ENCODE assay signal across 7 cellular contexts in the genomic region with DNA sequence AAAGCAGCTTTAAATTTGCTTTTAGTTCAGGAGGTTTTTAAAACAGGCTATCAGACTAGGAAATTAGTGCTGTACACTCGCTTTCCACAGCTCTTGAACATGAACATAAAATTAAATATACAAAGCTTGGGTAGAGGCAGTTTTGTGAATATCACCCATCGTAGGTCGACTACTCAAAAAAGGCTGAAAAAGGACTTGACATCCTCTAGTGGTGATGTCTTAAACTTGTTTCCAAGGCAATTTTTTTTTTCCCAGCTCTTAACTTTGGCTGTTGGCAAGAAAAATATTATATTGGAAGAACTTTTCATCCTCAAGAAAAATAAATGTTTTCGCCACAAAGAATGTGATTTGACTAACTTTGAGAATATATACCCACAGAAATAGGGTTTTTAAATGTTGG. TPM values are rescaled to one million over a fixed set of nuclear protein-coding genes. Genes with fewer than 3 reads are reported as not detected.
DNase-seq lines count a peak whose midpoint lies in the region; ATAC-seq and TF ChIP-seq lines count a peak whose summit lies in the region.

No MANE protein-coding gene starts in this region.

- DNase-seq in NCI-H2171 treated with DMSO at 0.1 percent for 48 hours (lab: John Stamatoyannopoulos, UW) (peak; percentile 65), MCF 10A (ENCODE audit: unreplicated experiment) (peak; percentile 58), nephron progenitor cell (no peak), islet precursor cell (no peak)
- no peak for DNase-seq in activated CD8-positive, alpha-beta memory T cell treated with anti-CD3 and anti-CD28 coated beads, Interleukin-2, amount 50 U/mL, for 4 hours

- H3K4me1 Mint-ChIP-seq in MCF 10A (ENCODE audit: insufficient read depth, unreplicated experiment) (peaks cover 8% of the 10 kb centered on the region), nephron progenitor cell (peaks cover 21% of the 10 kb centered on the region)

- ATAC-seq in HG03139 (IDR thresholded peaks at IDR 0.05; ENCODE audit: unreplicated experiment) = no peak

- POLR2A ChIA-PET in MCF 10A (lab: Yijun Ruan, JAX) = interaction anchor here (0.5 to 3.2 kb wide), 9 partner anchors 58 to 1178 kb away, joined by 3 to 24 read pairs (median 3); partner anchors contain the start of gene BCLAF1

- intact Hi-C loops in MCF 10A (cut with micrococcal nuclease) = loop anchor here (1.0 kb wide), 2 partner anchors 168 to 230 kb away; no protein-coding TSS in a partner anchor

- H3K36me3 Mint-ChIP-seq in MCF 10A (ENCODE audit: insufficient read depth, unreplicated experiment) (peaks cover 6% of the 10 kb centered on the region), nephron progenitor cell (ENCODE audit: low read depth) (no peaks in the 10 kb centered on the region)

- TF ChIP-seq CTCF in GM12872 (IDR thresholded peaks at IDR 0.05; ENCODE audit: insufficient read depth, low read depth, low read length) (peak; percentile 49), MCF 10A (IDR thresholded peaks at IDR 0.05; ENCODE audit: unreplicated experiment) (peak; percentile 63), nephron progenitor cell (IDR thresholded peaks at IDR 0.05) (peak; percentile 63)

- H3K27me3 Mint-ChIP-seq in MCF 10A (ENCODE audit: insufficient read depth, unreplicated experiment) (no peaks in the 10 kb centered on the region), nephron progenitor cell (ENCODE audit: low read depth, poor library complexity) (peaks cover 85% of the 10 kb centered on the region)

- no TSS peak for BruUV-seq in MCF 10A (replicated peaks; lab: Mats Ljungman, UMichigan)

- H3K9me3 Mint-ChIP-seq in MCF 10A (ENCODE audit: unreplicated experiment) = no peaks in the 10 kb centered on the region
- H3K9me3 Mint-ChIP-seq in nephron progenitor cell = no peaks in the 10 kb centered on the region

- H3K27ac Mint-ChIP-seq in MCF 10A (ENCODE audit: low read depth, unreplicated experiment) = no peak overlapping the region
- H3K27ac Mint-ChIP-seq in nephron progenitor cell = no peak overlapping the region

- CTCF ChIA-PET in MCF 10A (lab: Yijun Ruan, JAX) = interaction anchor here (0.5 to 1.8 kb wide), 36 partner anchors 12 to 1097 kb away, joined by 3 to 15 read pairs (median 4); partner anchors contain the start of genes MAP3K5 and MTFR2

- no peak overlapping the region for H3K4me3 Mint-ChIP-seq in MCF 10A (ENCODE audit: unreplicated experiment)
- H3K4me3 Mint-ChIP-seq in nephron progenitor cell = no peak overlapping the region

RNA-seq across cellular contexts. Expression of gene MAP7, which starts 2.9 kb away (rescaled TPM):
- total RNA-seq in MCF 10A (2022) = 15.4 and 17.2 TPM in 2 replicates

Comparison
In these comparisons a context has a peak if more than half of its experiments do, and no peak if none do; other contexts are left out.
1. DNase-seq: peak in NCI-H2171 treated with DMSO at 0.1 percent for 48 hours (single experiment) and MCF 10A (single experiment); none in nephron progenitor cell (single experiment), islet precursor cell (single experiment) and activated CD8-positive, alpha-beta memory T cell treated with anti-CD3 and anti-CD28 coated beads, Interleukin-2, amount 50 U/mL, for 4 hours (single experiment).
2. Peak in every context shown above with its lines, with median percentiles within 50 percentile points of each other: CTCF ChIP-seq.